Comparison of ENCODE assay signal across 13 cellular contexts in the genomic region with DNA sequence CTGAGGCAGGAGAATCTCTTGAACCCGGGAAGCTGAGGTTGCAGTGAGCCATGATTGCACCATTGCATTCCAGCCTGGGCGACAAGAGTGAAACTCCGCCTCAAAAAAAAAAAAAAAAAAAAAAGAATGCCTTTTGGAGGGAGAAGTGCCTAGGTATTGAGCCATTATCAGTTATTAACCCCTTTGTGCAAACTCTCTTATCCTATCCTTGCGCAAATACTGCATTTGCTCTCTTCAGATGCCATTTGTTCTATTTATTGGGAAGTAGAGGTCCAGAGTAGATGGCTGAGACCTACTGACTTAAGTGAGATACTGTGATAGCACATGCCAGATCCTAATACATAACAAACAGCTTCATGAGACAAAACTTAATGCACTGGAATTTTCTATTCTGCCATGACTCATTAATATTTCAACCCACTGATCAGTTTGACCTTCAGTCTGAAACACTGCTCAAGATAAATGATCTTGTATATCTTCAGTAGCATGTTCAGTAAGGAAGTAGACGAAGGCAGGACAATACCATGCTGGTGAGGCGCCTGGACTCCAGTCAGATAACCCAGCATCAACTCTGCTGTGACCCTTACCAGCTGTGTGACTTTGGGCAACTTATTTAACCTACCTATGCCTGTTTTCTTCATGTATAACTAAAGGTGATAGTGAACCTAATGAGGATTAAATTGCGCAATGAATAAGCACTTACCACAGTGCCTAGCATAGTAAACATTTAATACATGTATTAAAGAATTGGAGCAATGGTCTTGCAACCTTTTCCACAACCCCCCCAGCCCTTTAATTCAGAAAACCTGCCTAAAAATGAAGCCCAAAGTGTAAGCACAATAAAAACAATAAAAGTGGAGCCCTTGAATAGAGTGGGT. TPM values are rescaled to one million over a fixed set of nuclear protein-coding genes. Genes with fewer than 3 reads are reported as not detected.
DNase-seq lines count a peak whose midpoint lies in the region; ATAC-seq and TF ChIP-seq lines count a peak whose summit lies in the region.
"Had no signal": no experiment of that assay in that cellular context is flagged by ENCODE, and none has a peak within 500 bp of the region (broad histone marks: within the 10 kb centered on the region; RNA-seq: fewer than 3 reads in every experiment).

No MANE protein-coding gene starts in this region.

- no peak overlapping the region for H2BK120ac ChIP-seq in mesenchymal stem cell (ENCODE audit: low read depth, low read length)

- H4K8ac ChIP-seq in mesenchymal stem cell (ENCODE audit: low read length), result no peak overlapping the region

- H3K27me3 ChIP-seq in CD4-positive, CD25-positive, alpha-beta regulatory T cell (ENCODE audit: control insufficient read depth, insufficient read depth, low read length), result no peaks in the 10 kb centered on the region
- no peaks in the 10 kb centered on the region for H3K27me3 ChIP-seq in mesenchymal stem cell (ENCODE audit: control insufficient read depth in 1 of 2, insufficient read depth in 1 of 2, low read length in 2 of 2)
- H3K27me3 ChIP-seq: breast epithelium had no signal

- no peak for DNase-seq in CD4-positive, CD25-positive, alpha-beta regulatory T cell
- DNase-seq in HEK293T (ENCODE audit: extremely low spot score) (no peak), mesenchymal stem cell (peak; percentile 12), foreskin fibroblast (no peak), NCI-H1092 treated with DMSO at 0.1 percent for 48 hours (lab: John Stamatoyannopoulos, UW) (no peak), T-helper 1 cell (no peak)
- no peak for DNase-seq in activated naive CD8-positive, alpha-beta T cell treated with anti-CD3 and anti-CD28 coated beads, Interleukin-2, amount 10 ng/mL, durations not matched to agents 7 days and 5 days
- DNase-seq: activated CD4-positive, CD25-positive, alpha-beta regulatory T cell; activated T-cell treated with anti-CD3 and anti-CD28 coated beads, Interleukin-2, amount 50 U/mL, for 48 hours; COR-L47; KBM-7; NCI-H187 had no signal

- peaks cover 38 to 70% (median 55%) of the 10 kb centered on the region in 4 donors for H3K4me1 Mint-ChIP-seq in CD4-positive, CD25-positive, alpha-beta regulatory T cell
- H3K4me1 Mint-ChIP-seq in activated naive CD8-positive, alpha-beta T cell treated with anti-CD3 and anti-CD28 coated beads, Interleukin-2, amount 10 ng/mL, durations not matched to agents 7 days and 5 days, result peaks cover 37% of the 10 kb centered on the region

- H3K9me3 Mint-ChIP-seq in CD4-positive, CD25-positive, alpha-beta regulatory T cell, result no peaks in the 10 kb centered on the region
- H3K9me3 Mint-ChIP-seq in activated naive CD8-positive, alpha-beta T cell treated with anti-CD3 and anti-CD28 coated beads, Interleukin-2, amount 10 ng/mL, durations not matched to agents 7 days and 5 days, result no peaks in the 10 kb centered on the region

- no peaks in the 10 kb centered on the region for H3K9me3 ChIP-seq in CD4-positive, CD25-positive, alpha-beta regulatory T cell (ENCODE audit: control insufficient read depth in 2 of 2, low read length in 2 of 2)
- H3K9me3 ChIP-seq in mesenchymal stem cell (ENCODE audit: control insufficient read depth, low read length), result no peaks in the 10 kb centered on the region
- H3K9me3 ChIP-seq: breast epithelium had no signal

- no peak overlapping the region for H3K9ac ChIP-seq in mesenchymal stem cell (ENCODE audit: low read length)

- H3K36me3 ChIP-seq in CD4-positive, CD25-positive, alpha-beta regulatory T cell (ENCODE audit: control insufficient read depth, insufficient read depth, low read length), result no peaks in the 10 kb centered on the region
- H3K36me3 ChIP-seq in mesenchymal stem cell (ENCODE audit: control insufficient read depth in 1 of 2, insufficient read depth in 2 of 2, low read depth in 1 of 2, low read length in 2 of 2), result peaks cover 7 to 47% of the 10 kb centered on the region in 2 experiments
- H3K36me3 ChIP-seq: breast epithelium had no signal

- peak overlapping the region; percentile 93 for H2AK5ac ChIP-seq in mesenchymal stem cell (ENCODE audit: low read length, severe bottlenecking)

- H3K4ac ChIP-seq in mesenchymal stem cell (ENCODE audit: low read depth in 1 of 2, low read length in 2 of 2), result no peak overlapping the region

- no peaks in the 10 kb centered on the region for H3K27me3 Mint-ChIP-seq in CD4-positive, CD25-positive, alpha-beta regulatory T cell
- no peaks in the 10 kb centered on the region for H3K27me3 Mint-ChIP-seq in activated naive CD8-positive, alpha-beta T cell treated with anti-CD3 and anti-CD28 coated beads, Interleukin-2, amount 10 ng/mL, durations not matched to agents 7 days and 5 days

- H3K14ac ChIP-seq in mesenchymal stem cell (ENCODE audit: low read length in 2 of 2), result no peak overlapping the region

- no peak overlapping the region for H3K4me2 ChIP-seq in mesenchymal stem cell (ENCODE audit: low read length, poor library complexity, severe bottlenecking)

- H3K36me3 Mint-ChIP-seq in CD4-positive, CD25-positive, alpha-beta regulatory T cell, result peaks cover 22% of the 10 kb centered on the region
- H3K36me3 Mint-ChIP-seq in activated naive CD8-positive, alpha-beta T cell treated with anti-CD3 and anti-CD28 coated beads, Interleukin-2, amount 10 ng/mL, durations not matched to agents 7 days and 5 days, result peaks cover 27% of the 10 kb centered on the region

- peaks cover 14% of the 10 kb centered on the region for H3K79me1 ChIP-seq in mesenchymal stem cell (replicated peaks; ENCODE audit: low read length, poor library complexity, severe bottlenecking)

- H4K91ac ChIP-seq in mesenchymal stem cell (ENCODE audit: low read length), result no peak overlapping the region

- CTCF ChIA-PET in HEK293T (lab: Yijun Ruan, JAX), result interaction anchor here (0.7 kb wide), 1 partner anchor 451 kb away, joined by 7 read pairs; no protein-coding TSS in a partner anchor

- H3K4me3 ChIP-seq in CD4-positive, CD25-positive, alpha-beta regulatory T cell (ENCODE audit: low read depth, low read length), result no peak overlapping the region
- H3K4me3 ChIP-seq in mesenchymal stem cell (ENCODE audit: insufficient read depth in 1 of 2, low read depth in 1 of 2, low read length in 2 of 2) (no peak overlapping the region), foreskin fibroblast (ENCODE audit: low read depth in 1 of 2, low read length in 2 of 2) (no peak overlapping the region)
- H3K4me3 ChIP-seq: breast epithelium had no signal

- peaks cover 26% of the 10 kb centered on the region for H3K4me1 ChIP-seq in CD4-positive, CD25-positive, alpha-beta regulatory T cell (ENCODE audit: control insufficient read depth, insufficient read depth, low read length, poor library complexity, severe bottlenecking)
- peaks cover 1% of the 10 kb centered on the region for H3K4me1 ChIP-seq in mesenchymal stem cell (ENCODE audit: control insufficient read depth, insufficient read depth, low read depth, low read length)

- H3K23ac ChIP-seq in mesenchymal stem cell (ENCODE audit: low read length in 2 of 2), result no peak overlapping the region

- no peak overlapping the region for H3K27ac ChIP-seq in CD4-positive, CD25-positive, alpha-beta regulatory T cell (ENCODE audit: insufficient read depth, low read length, poor library complexity, severe bottlenecking)
- peak overlapping the region; percentile 67 for H3K27ac ChIP-seq in mesenchymal stem cell (ENCODE audit: low read length, poor library complexity, severe bottlenecking)

- no peak overlapping the region for H2BK5ac ChIP-seq in mesenchymal stem cell (ENCODE audit: low read depth, low read length, poor library complexity, severe bottlenecking)

- no peak for TF ChIP-seq CTCF in foreskin fibroblast (IDR thresholded peaks at IDR 0.05; ENCODE audit: low read depth, low read length)

- 94% methylated on average over 4 of the region's 7 CpGs for WGBS in mesenchymal stem cell

- no peak overlapping the region for H3K18ac ChIP-seq in mesenchymal stem cell (ENCODE audit: low read depth in 1 of 2, low read length in 2 of 2)

- POLR2A ChIA-PET in HEK293T (lab: Yijun Ruan, JAX), result no interaction called here
- POLR2A ChIA-PET in activated naive CD8-positive, alpha-beta T cell treated with anti-CD3 and anti-CD28 coated beads, Interleukin-2, amount 10 ng/mL, durations not matched to agents 7 days and 5 days (lab: Charles Lee), result interaction anchor here (0.8 to 1.6 kb wide), 2 partner anchors 127 to 1087 kb away, joined by 5 to 6 read pairs; a partner anchor contains a TSS

- ATAC-seq in CD4-positive, CD25-positive, alpha-beta regulatory T cell (ENCODE audit: low read depth in 2 of 2), result no peak
- no peak for ATAC-seq in activated naive CD8-positive, alpha-beta T cell treated with anti-CD3 and anti-CD28 coated beads, Interleukin-2, amount 10 ng/mL, durations not matched to agents 7 days and 5 days (ENCODE audit: low read depth)

- no peak overlapping the region for H2BK15ac ChIP-seq in mesenchymal stem cell (ENCODE audit: low read depth, poor library complexity, severe bottlenecking)

- peak overlapping the region in 2 of 4 donors; percentile 6 to 36 for H3K4me3 Mint-ChIP-seq in CD4-positive, CD25-positive, alpha-beta regulatory T cell
- H3K4me3 Mint-ChIP-seq in activated naive CD8-positive, alpha-beta T cell treated with anti-CD3 and anti-CD28 coated beads, Interleukin-2, amount 10 ng/mL, durations not matched to agents 7 days and 5 days, result no peak overlapping the region

- H3K27ac Mint-ChIP-seq in CD4-positive, CD25-positive, alpha-beta regulatory T cell, result peak overlapping the region in 2 of 3 donors; percentile 70 to 80
- peak overlapping the region; percentile 45 for H3K27ac Mint-ChIP-seq in activated naive CD8-positive, alpha-beta T cell treated with anti-CD3 and anti-CD28 coated beads, Interleukin-2, amount 10 ng/mL, durations not matched to agents 7 days and 5 days

- no peak overlapping the region for H2BK12ac ChIP-seq in mesenchymal stem cell (ENCODE audit: low read length in 2 of 2)

- no peak overlapping the region for H2AFZ ChIP-seq in mesenchymal stem cell (ENCODE audit: low read depth, low read length)

RNA-seq across cellular contexts. Expression of a gene that starts 5.7 kb away (rescaled TPM):
- 9.5 TPM for total RNA-seq in CD4-positive, CD25-positive, alpha-beta regulatory T cell
- polyA plus RNA-seq in CD4-positive, CD25-positive, alpha-beta regulatory T cell, result 10 to 100 TPM; 17.6 to 24.6 (median 19.5) TPM
- 1 to 10 TPM; 8.0 to 8.2 TPM for total RNA-seq in activated naive CD8-positive, alpha-beta T cell treated with anti-CD3 and anti-CD28 coated beads, Interleukin-2, amount 10 ng/mL, durations not matched to agents 7 days and 5 days
- polyA plus RNA-seq in mesenchymal stem cell (2013, experiment 1 of 2), result 5.2 TPM
- polyA plus RNA-seq in mesenchymal stem cell (2013, experiment 2 of 2), result 6.0 TPM

RNA-seq across cellular contexts. Expression of a gene that starts 20.2 kb away (rescaled TPM):
- 32.0 TPM for total RNA-seq in CD4-positive, CD25-positive, alpha-beta regulatory T cell
- 10 to 100 TPM; 34.6 to 43.7 (median 36.4) TPM for polyA plus RNA-seq in CD4-positive, CD25-positive, alpha-beta regulatory T cell
- 10 to 100 TPM; 54.6 to 55.0 TPM for total RNA-seq in activated naive CD8-positive, alpha-beta T cell treated with anti-CD3 and anti-CD28 coated beads, Interleukin-2, amount 10 ng/mL, durations not matched to agents 7 days and 5 days
- 43.8 TPM for polyA plus RNA-seq in mesenchymal stem cell (2013, experiment 1 of 2)
- polyA plus RNA-seq in mesenchymal stem cell (2013, experiment 2 of 2), result 46.2 TPM

RNA-seq across cellular contexts. Expression of a gene that starts 20.4 kb away (rescaled TPM):
- total RNA-seq in CD4-positive, CD25-positive, alpha-beta regulatory T cell, result 240 TPM
- 100 to 1,000 TPM; 632 to 774 (median 735) TPM for polyA plus RNA-seq in CD4-positive, CD25-positive, alpha-beta regulatory T cell
- total RNA-seq in activated naive CD8-positive, alpha-beta T cell treated with anti-CD3 and anti-CD28 coated beads, Interleukin-2, amount 10 ng/mL, durations not matched to agents 7 days and 5 days, result 100 to 1,000 TPM; 238 to 254 TPM
- 729 TPM for polyA plus RNA-seq in mesenchymal stem cell (2013, experiment 1 of 2)
- 715 TPM for polyA plus RNA-seq in mesenchymal stem cell (2013, experiment 2 of 2)

RNA-seq across cellular contexts. Expression of a gene that starts 42.0 kb away (rescaled TPM):
- 11.2 TPM for total RNA-seq in CD4-positive, CD25-positive, alpha-beta regulatory T cell
- 10 to 100 TPM; 13.9 to 26.7 (median 20.3) TPM for polyA plus RNA-seq in CD4-positive, CD25-positive, alpha-beta regulatory T cell
- total RNA-seq in activated naive CD8-positive, alpha-beta T cell treated with anti-CD3 and anti-CD28 coated beads, Interleukin-2, amount 10 ng/mL, durations not matched to agents 7 days and 5 days, result 10 to 100 TPM; 43.7 to 44.3 TPM
- polyA plus RNA-seq in mesenchymal stem cell (2013, experiment 1 of 2), result 10.7 TPM
- 9.5 TPM for polyA plus RNA-seq in mesenchymal stem cell (2013, experiment 2 of 2)

RNA-seq across cellular contexts. Expression of a gene that starts 47.2 kb away (rescaled TPM):
- 1.6 TPM for total RNA-seq in CD4-positive, CD25-positive, alpha-beta regulatory T cell
- polyA plus RNA-seq in CD4-positive, CD25-positive, alpha-beta regulatory T cell, result 1 to 10 TPM; 1.8 to 2.5 (median 2.3) TPM
- 10 to 100 TPM; 24.0 to 25.5 TPM for total RNA-seq in activated naive CD8-positive, alpha-beta T cell treated with anti-CD3 and anti-CD28 coated beads, Interleukin-2, amount 10 ng/mL, durations not matched to agents 7 days and 5 days
- 4.0 TPM for polyA plus RNA-seq in mesenchymal stem cell (2013, experiment 1 of 2)
- 4.6 TPM for polyA plus RNA-seq in mesenchymal stem cell (2013, experiment 2 of 2)
